Comparison of ENCODE assay signal across 17 cellular contexts in the genomic region with DNA sequence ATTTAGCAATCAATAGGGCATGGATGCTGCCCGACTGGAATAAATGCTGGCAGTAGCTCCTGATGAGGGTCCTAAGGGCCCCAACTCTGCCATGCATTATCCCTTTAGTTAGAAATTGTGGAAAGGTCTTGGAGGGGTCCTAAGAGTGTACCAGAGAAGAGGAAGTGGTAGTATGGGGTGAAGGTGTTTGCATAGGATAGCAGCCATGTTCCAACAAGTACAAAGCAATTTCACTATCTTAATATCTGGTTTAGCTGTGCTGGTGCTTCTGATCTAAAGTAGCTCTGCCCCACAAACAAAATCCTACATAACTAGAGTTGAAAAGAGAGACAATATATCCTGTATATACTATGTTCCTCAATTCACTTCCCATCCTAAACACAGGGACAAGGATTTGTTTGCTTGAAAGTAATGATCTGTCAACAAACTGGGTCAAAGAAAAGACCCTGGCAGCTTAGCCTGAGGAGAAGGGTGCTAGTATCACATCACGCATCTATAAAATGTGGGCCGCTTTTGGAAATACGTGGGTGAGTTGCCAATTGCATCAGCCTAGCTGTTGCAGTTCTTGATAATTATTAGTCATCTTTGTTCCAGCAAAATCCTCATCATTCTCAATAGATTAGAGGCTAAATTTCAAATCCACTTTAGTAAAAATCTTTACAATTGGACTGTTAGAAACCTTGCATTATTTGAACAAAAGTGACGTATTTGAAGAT. TPM values are rescaled to one million over a fixed set of nuclear protein-coding genes. Genes with fewer than 3 reads are reported as not detected.
DNase-seq lines count a peak whose midpoint lies in the region; ATAC-seq, FAIRE-seq and TF ChIP-seq lines count a peak whose summit lies in the region.
"Had no signal": no experiment of that assay in that cellular context is flagged by ENCODE, and none has a peak within 500 bp of the region (broad histone marks: within the 10 kb centered on the region; RNA-seq: fewer than 3 reads in every experiment).

No MANE protein-coding gene starts in this region.

- H3K27me3 ChIP-seq in astrocyte (ENCODE audit: insufficient read depth, low read length) (no peaks in the 10 kb centered on the region), thyroid gland (no peaks in the 10 kb centered on the region)
- H3K27me3 ChIP-seq: colonic mucosa, left lung, testis had no signal

- no peak for TF ChIP-seq POLR2A in thyroid gland (IDR thresholded peaks at IDR 0.05)

- H3K9me3 ChIP-seq in astrocyte (ENCODE audit: insufficient read depth, low read depth, low read length) (no peaks in the 10 kb centered on the region), thyroid gland (no peaks in the 10 kb centered on the region)
- H3K9me3 ChIP-seq: colonic mucosa, left lung, testis had no signal

- peak; percentile 20 for DNase-seq in activated T-cell treated with anti-CD3 and anti-CD28 coated beads for 24 hours (ENCODE audit: low read depth)
- no peak for DNase-seq in activated T-cell treated with anti-CD3 and anti-CD28 coated beads, Interleukin-2, amount 50 U/mL, for 1 hour
- DNase-seq in astrocyte (ENCODE audit: low read depth): peak; percentile 34
- DNase-seq in skeletal muscle cell (ENCODE audit: low read depth): peak; percentile 49
- DNase-seq in stromal cell of bone marrow (ENCODE audit: low read depth): peak; percentile 4
- no peak for DNase-seq in thyroid gland
- DNase-seq in HTR-8/SVneo (ENCODE audit: insufficient read length, low spot score): no peak
- DNase-seq in left ventricle myocardium superior: no peak
- DNase-seq: colonic mucosa, DMS153, left lung, naive B cell, NCI-H2029 treated with DMSO at 0.1 percent for 48 hours, NCI-H774, testis had no signal

- H3K4me3 Mint-ChIP-seq in astrocyte (ENCODE audit: unreplicated experiment): no peak overlapping the region

- no peaks in the 10 kb centered on the region for H3K9me3 Mint-ChIP-seq in astrocyte (ENCODE audit: unreplicated experiment)

- no peak overlapping the region for H3K27ac Mint-ChIP-seq in astrocyte (ENCODE audit: unreplicated experiment)

- TF ChIP-seq CTCF in astrocyte (IDR thresholded peaks at IDR 0.05; ENCODE audit: insufficient read depth, low read depth, low read length) (no peak), thyroid gland (IDR thresholded peaks at IDR 0.05) (no peak)

- 84 to 91% methylated on average over 5 of the region's 5 CpGs for WGBS in thyroid gland, 2 donors

- no peaks in the 10 kb centered on the region for H3K27me3 Mint-ChIP-seq in astrocyte (ENCODE audit: low read depth, unreplicated experiment)
- H3K27me3 Mint-ChIP-seq: naive B cell had no signal

- H3K4me1 ChIP-seq in astrocyte (ENCODE audit: insufficient read depth, low read length): no peaks in the 10 kb centered on the region
- H3K4me1 ChIP-seq in thyroid gland: no peaks in the 10 kb centered on the region
- H3K4me1 ChIP-seq: colonic mucosa, left lung, testis had no signal

- H4K20me1 ChIP-seq in astrocyte (ENCODE audit: insufficient read depth, low read length): no peaks in the 10 kb centered on the region

- H3K4me3 ChIP-seq in astrocyte (ENCODE audit: insufficient read depth, low read depth, low read length) (no peak overlapping the region), skeletal muscle cell (ENCODE audit: low read depth, low read length) (no peak overlapping the region), thyroid gland (replicated peaks in 1 of 3) (no peak overlapping the region)
- H3K4me3 ChIP-seq: colonic mucosa, left lung, testis had no signal

- intact Hi-C loops in thyroid gland (cut with DNase I) (loop anchor here (10.0 kb wide), 1 partner anchor 65 kb away; no protein-coding TSS in a partner anchor), left ventricle myocardium superior (cut with micrococcal nuclease) (loop anchor here (10.0 kb wide), 1 partner anchor 65 kb away; no protein-coding TSS in a partner anchor)

- H3K36me3 ChIP-seq in astrocyte (ENCODE audit: insufficient read depth, low read length): no peaks in the 10 kb centered on the region
- H3K36me3 ChIP-seq in thyroid gland: no peaks in the 10 kb centered on the region
- H3K36me3 ChIP-seq: colonic mucosa, left lung had no signal

- FAIRE-seq in astrocyte (lab: Jason Lieb, UNC) (no peak), HTR-8/SVneo (lab: Jason Lieb, UNC) (no peak)

- H3K4me1 Mint-ChIP-seq in astrocyte (ENCODE audit: low read depth, unreplicated experiment): no peaks in the 10 kb centered on the region

- no peak overlapping the region for H3K4me2 ChIP-seq in astrocyte (ENCODE audit: low read length)

- H3K79me2 ChIP-seq in astrocyte (ENCODE audit: insufficient read depth, low read length): no peaks in the 10 kb centered on the region

- H2AFZ ChIP-seq in astrocyte (ENCODE audit: low read depth, low read length): no peak overlapping the region

- H3K9ac ChIP-seq in astrocyte (ENCODE audit: low read length): no peak overlapping the region

- H3K27ac ChIP-seq in astrocyte (ENCODE audit: low read depth, low read length) (no peak overlapping the region), thyroid gland (no peak overlapping the region)
- H3K27ac ChIP-seq: colonic mucosa, left lung, testis had no signal

- H3K36me3 Mint-ChIP-seq in astrocyte (ENCODE audit: low read depth, unreplicated experiment): peaks cover 4% of the 10 kb centered on the region

- ATAC-seq in left ventricle myocardium superior: no peak
- ATAC-seq: HCT116, left lung, Right ventricle myocardium inferior had no signal

RNA-seq across cellular contexts. Expression of a gene that starts 33.4 kb away (rescaled TPM):
- total RNA-seq in astrocyte: 25.3 and 32.5 TPM in 2 replicates
- 10 to 100 TPM; 42.1 to 69.0 (median 53.5) TPM for total RNA-seq in thyroid gland
- 40.9 TPM for total RNA-seq in left ventricle myocardium superior

Comparison
In these comparisons a context has a peak if more than half of its experiments do, and no peak if none do; other contexts are left out.
1. DNase-seq: peak in activated T-cell treated with anti-CD3 and anti-CD28 coated beads for 24 hours (single experiment), astrocyte (single experiment), skeletal muscle cell (single experiment) and stromal cell of bone marrow (single experiment); none in activated T-cell treated with anti-CD3 and anti-CD28 coated beads, Interleukin-2, amount 50 U/mL, for 1 hour (single experiment), thyroid gland (0 of 2), HTR-8/SVneo (single experiment) and left ventricle myocardium superior (single experiment).